17 cellular contexts compared by ENCODE assay signal in the genomic region with DNA sequence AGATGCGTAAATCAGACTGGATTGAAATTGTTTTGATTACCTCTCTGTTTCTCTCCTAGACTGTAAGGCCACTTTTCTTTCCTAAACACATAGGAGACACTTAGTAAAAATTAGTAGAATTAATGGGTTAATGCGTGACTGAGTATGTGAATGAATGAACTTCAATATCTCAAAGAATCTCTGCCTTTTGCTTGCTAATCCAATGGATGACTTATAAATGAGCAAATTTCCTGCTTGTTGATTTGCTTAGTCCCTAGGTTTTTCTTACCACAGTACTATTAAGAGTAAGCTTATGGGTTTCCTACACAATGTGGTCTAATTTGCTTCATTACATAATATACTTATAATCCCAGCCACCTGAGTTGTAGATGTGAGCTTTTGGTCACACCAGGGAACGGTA.
"Had no signal": no experiment of that assay in that cellular context is flagged by ENCODE, and none has a peak within 500 bp of the region (broad histone marks: within the 10 kb centered on the region; RNA-seq: fewer than 3 reads in every experiment).

No MANE protein-coding gene starts in this region.

- H3K9me3 Mint-ChIP-seq: activated naive CD4-positive, alpha-beta T cell treated with anti-CD3 and anti-CD28 coated beads, Interleukin-2, amount 50 U/mL, for 24 hours; activated T-cell treated with anti-CD3 and anti-CD28 coated beads, Interleukin-2, amount 50 U/mL, for 72 hours; T-helper 1 cell treated with Interleukin-12 subunit alpha and Interleukin-12 subunit beta and Interleukin-4 antibody, amounts not matched to agents 30 μg/mL and 1 μg/mL, for 36 hours had no signal

- H3K27me3 ChIP-seq: ascending aorta, suprapubic skin, transverse colon, vagina had no signal

- FAIRE-seq: bronchial epithelial cell, endothelial cell of umbilical vein had no signal

- H3K27ac ChIP-seq: ascending aorta, lower lobe of right lung, suprapubic skin, transverse colon, vagina had no signal

- H3K4me3 ChIP-seq: ascending aorta, lower lobe of right lung, suprapubic skin, transverse colon, vagina had no signal

- ATAC-seq: activated T-cell treated with anti-CD3 and anti-CD28 coated beads, Interleukin-2, amount 50 U/mL, for 72 hours; lower lobe of right lung; stimulated activated naive CD8-positive, alpha-beta T cell treated with anti-CD3 and anti-CD28 coated beads, Interleukin-15, Interleukin-2, amounts not matched to agents 100 U/mL and 50 U/mL, for 24 hours had no signal

- DNase-seq: activated effector memory CD4-positive, alpha-beta T cell treated with anti-CD3 and anti-CD28 coated beads, Interleukin-2, amount 50 U/mL, for 16 hours; activated T-cell treated with anti-CD3 and anti-CD28 coated beads, Interleukin-2, amount 50 U/mL, for 72 hours; cerebellar nuclear complex; effector CD4-positive, alpha-beta T cell; lower lobe of right lung; occipital lobe; stimulated activated CD4-positive, alpha-beta T cell treated with anti-CD3 and anti-CD28 coated beads, Interleukin-2, amount 100 ng/mL, for 24 hours; stimulated activated naive CD8-positive, alpha-beta T cell treated with anti-CD3 and anti-CD28 coated beads, Interleukin-15, Interleukin-2, amounts not matched to agents 100 U/mL and 50 U/mL, for 24 hours; transverse colon had no signal

- H3K4me1 ChIP-seq: ascending aorta, lower lobe of right lung, suprapubic skin, vagina had no signal

- H3K27ac Mint-ChIP-seq: activated naive CD4-positive, alpha-beta T cell treated with anti-CD3 and anti-CD28 coated beads, Interleukin-2, amount 50 U/mL, for 24 hours; activated T-cell treated with anti-CD3 and anti-CD28 coated beads, Interleukin-2, amount 50 U/mL, for 72 hours; mesothelial cell of epicardium; T-helper 1 cell treated with Interleukin-12 subunit alpha and Interleukin-12 subunit beta and Interleukin-4 antibody, amounts not matched to agents 30 μg/mL and 1 μg/mL, for 36 hours had no signal

- H3K4me3 Mint-ChIP-seq: activated naive CD4-positive, alpha-beta T cell treated with anti-CD3 and anti-CD28 coated beads, Interleukin-2, amount 50 U/mL, for 24 hours; activated T-cell treated with anti-CD3 and anti-CD28 coated beads, Interleukin-2, amount 50 U/mL, for 72 hours; mesothelial cell of epicardium; T-helper 1 cell treated with Interleukin-12 subunit alpha and Interleukin-12 subunit beta and Interleukin-4 antibody, amounts not matched to agents 30 μg/mL and 1 μg/mL, for 36 hours had no signal

- H3K36me3 Mint-ChIP-seq: activated naive CD4-positive, alpha-beta T cell treated with anti-CD3 and anti-CD28 coated beads, Interleukin-2, amount 50 U/mL, for 24 hours had no signal

- H3K9me3 ChIP-seq: ascending aorta, lower lobe of right lung, suprapubic skin, transverse colon, vagina had no signal

- H3K27me3 Mint-ChIP-seq: activated naive CD4-positive, alpha-beta T cell treated with anti-CD3 and anti-CD28 coated beads, Interleukin-2, amount 50 U/mL, for 24 hours had no signal

- H3K4me1 Mint-ChIP-seq: activated naive CD4-positive, alpha-beta T cell treated with anti-CD3 and anti-CD28 coated beads, Interleukin-2, amount 50 U/mL, for 24 hours; mesothelial cell of epicardium had no signal

- H3K36me3 ChIP-seq: ascending aorta, lower lobe of right lung, suprapubic skin, transverse colon, vagina had no signal
